16 cellular contexts compared by ENCODE assay signal in genomic region chrX:14913241-14913640, GRCh38.
"Had no signal": no experiment of that assay in that cellular context is flagged by ENCODE, and none has a peak within 500 bp of the region (broad histone marks: within the 10 kb centered on the region; RNA-seq: fewer than 3 reads in every experiment).

No MANE protein-coding gene starts in this region.

- H3K4me3 ChIP-seq: coronary artery, esophagus muscularis mucosa, prostate gland, right lobe of liver, spleen had no signal

- H3K27me3 ChIP-seq: esophagus muscularis mucosa, foreskin keratinocyte, right lobe of liver, spleen had no signal

- H3K4me1 ChIP-seq: esophagus muscularis mucosa, foreskin keratinocyte, prostate gland, right lobe of liver, spleen had no signal

- H3K9me3 ChIP-seq: esophagus muscularis mucosa, prostate gland, right lobe of liver, spleen had no signal

- H3K27ac ChIP-seq: coronary artery, esophagus muscularis mucosa, foreskin keratinocyte, prostate gland, right lobe of liver, spleen had no signal

- H3K4me3 Mint-ChIP-seq: natural killer cell treated with Interleukin-12 subunit alpha and Interleukin-12 subunit beta and Interleukin-15 and Interleukin-18, amount 100 ng/mL, for 72 hours had no signal

- DNase-seq: activated CD4-positive, alpha-beta T cell treated with anti-CD3 and anti-CD28 coated beads, Interleukin-2, amount 50 U/mL, for 1 hour; activated effector memory CD4-positive, alpha-beta T cell treated with anti-CD3 and anti-CD28 coated beads, Interleukin-2, amount 50 U/mL, for 16 hours; effector CD8-positive, alpha-beta T cell; foreskin keratinocyte; occipital lobe; right lobe of liver; spleen; stimulated activated naive CD4-positive, alpha-beta T cell treated with Interleukin-2 at 50 U/mL for 16 hours; T-helper 1 cell; trophoblast cell had no signal

- H3K27me3 Mint-ChIP-seq: natural killer cell treated with Interleukin-12 subunit alpha and Interleukin-12 subunit beta and Interleukin-15 and Interleukin-18, amount 100 ng/mL, for 72 hours had no signal

- H3K27ac Mint-ChIP-seq: activated naive CD4-positive, alpha-beta T cell treated with anti-CD3 and anti-CD28 coated beads, Interleukin-2, amount 50 U/mL, for 72 hours; natural killer cell treated with Interleukin-12 subunit alpha and Interleukin-12 subunit beta and Interleukin-15 and Interleukin-18, amount 100 ng/mL, for 72 hours had no signal

- H3K9me3 Mint-ChIP-seq: activated naive CD4-positive, alpha-beta T cell treated with anti-CD3 and anti-CD28 coated beads, Interleukin-2, amount 50 U/mL, for 72 hours; natural killer cell treated with Interleukin-12 subunit alpha and Interleukin-12 subunit beta and Interleukin-15 and Interleukin-18, amount 100 ng/mL, for 72 hours had no signal

- H3K36me3 ChIP-seq: prostate gland had no signal

- ATAC-seq: foreskin keratinocyte; left lobe of liver; natural killer cell treated with Interleukin-12 subunit alpha and Interleukin-12 subunit beta and Interleukin-15 and Interleukin-18, amount 100 ng/mL, for 72 hours; right lobe of liver had no signal
